Comparison of ENCODE assay signal across 1 cellular context in the genomic region with DNA sequence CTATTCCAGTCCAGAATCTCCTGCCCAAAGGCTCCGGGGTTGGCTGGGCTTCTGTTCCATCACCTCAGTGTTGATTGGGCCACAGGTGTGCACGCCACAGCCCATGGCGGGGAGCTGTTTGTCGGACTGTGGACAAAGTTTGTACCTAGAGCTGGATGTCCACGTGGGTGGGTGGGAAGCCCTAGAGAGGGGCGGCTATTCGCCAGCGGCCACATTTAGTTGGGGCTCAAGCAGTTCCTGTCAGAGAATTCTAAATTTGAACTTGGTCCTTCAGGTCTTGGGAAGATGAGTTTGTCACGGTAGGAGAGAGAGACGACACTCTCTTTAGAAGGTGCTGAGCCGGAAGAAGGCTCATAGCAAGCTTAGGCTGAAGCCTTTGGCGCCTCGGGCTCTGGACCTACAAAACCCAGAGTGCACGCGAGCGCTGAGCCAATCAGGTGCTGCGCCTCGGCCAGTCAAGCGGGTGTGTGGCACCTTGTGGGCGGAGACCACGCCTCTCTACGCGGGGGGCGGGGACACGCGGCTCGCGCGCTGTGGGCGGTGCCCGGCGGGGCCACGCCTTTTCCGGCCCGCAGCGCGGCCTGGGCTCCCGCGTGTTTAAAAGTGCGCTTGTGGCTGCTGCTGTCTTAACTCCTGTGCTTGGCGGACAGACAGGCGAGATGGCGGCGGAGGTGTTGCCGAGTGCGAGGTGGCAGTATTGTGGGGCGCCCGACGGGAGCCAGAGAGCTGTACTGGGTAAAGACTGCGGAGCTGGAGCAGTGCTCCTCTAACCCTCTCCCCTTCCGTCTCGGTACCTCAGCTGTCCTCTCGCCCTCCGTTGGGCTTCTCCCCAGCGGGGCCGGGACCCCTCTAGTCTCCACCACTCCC.
TF ChIP-seq lines count a peak whose summit lies in the region.

TSS of gene POLR1E (plus strand) at position 560 of the 867 bp plus-strand sequence. CDS start at position 660, 100 bp downstream.

TF ChIP-seq in HepG2, 621 proteins besides CTCF, POLR2A, EP300 and RAD21 (continued from another document and continues in another):
- TF ChIP-seq, protein P1, sequence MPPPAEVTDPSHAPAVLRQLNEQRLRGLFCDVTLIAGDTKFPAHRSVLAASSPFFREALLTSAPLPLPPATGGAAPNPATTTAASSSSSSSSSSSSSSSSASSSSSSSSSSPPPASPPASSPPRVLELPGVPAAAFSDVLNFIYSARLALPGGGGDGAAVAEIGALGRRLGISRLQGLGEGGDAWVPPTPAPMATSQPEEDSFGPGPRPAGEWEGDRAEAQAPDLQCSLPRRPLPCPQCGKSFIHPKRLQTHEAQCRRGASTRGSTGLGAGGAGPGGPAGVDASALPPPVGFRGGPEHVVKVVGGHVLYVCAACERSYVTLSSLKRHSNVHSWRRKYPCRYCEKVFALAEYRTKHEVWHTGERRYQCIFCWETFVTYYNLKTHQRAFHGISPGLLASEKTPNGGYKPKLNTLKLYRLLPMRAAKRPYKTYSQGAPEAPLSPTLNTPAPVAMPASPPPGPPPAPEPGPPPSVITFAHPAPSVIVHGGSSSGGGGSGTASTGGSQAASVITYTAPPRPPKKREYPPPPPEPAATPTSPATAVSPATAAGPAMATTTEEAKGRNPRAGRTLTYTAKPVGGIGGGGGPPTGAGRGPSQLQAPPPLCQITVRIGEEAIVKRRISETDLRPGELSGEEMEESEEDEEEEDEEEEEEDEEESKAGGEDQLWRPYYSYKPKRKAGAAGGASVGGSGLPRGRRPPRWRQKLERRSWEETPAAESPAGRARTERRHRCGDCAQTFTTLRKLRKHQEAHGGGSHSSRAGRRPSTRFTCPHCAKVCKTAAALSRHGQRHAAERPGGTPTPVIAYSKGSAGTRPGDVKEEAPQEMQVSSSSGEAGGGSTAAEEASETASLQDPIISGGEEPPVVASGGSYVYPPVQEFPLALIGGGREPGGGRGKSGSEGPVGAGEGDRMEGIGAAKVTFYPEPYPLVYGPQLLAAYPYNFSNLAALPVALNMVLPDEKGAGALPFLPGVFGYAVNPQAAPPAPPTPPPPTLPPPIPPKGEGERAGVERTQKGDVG (CRISPR knock-in tag; IDR thresholded peaks at IDR 0.05; ENCODE audit: borderline replicate concordance): no peak
- TF ChIP-seq ZNF407 (CRISPR knock-in tag; IDR thresholded peaks at IDR 0.05; ENCODE audit: not compliant biosample characterization): no peak
- no peak for TF ChIP-seq BATF2 (CRISPR knock-in tag; IDR thresholded peaks at IDR 0.05)
- TF ChIP-seq, protein P2, sequence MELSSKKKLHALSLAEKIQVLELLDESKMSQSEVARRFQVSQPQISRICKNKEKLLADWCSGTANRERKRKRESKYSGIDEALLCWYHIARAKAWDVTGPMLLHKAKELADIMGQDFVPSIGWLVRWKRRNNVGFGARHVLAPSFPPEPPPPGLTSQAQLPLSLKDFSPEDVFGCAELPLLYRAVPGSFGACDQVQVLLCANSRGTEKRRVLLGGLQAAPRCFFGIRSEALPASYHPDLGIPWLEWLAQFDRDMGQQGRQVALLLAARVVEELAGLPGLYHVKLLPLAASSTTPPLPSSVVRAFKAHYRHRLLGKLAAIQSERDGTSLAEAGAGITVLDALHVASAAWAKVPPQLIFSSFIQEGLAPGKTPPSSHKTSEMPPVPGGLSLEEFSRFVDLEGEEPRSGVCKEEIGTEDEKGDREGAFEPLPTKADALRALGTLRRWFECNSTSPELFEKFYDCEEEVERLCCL (CRISPR knock-in tag; IDR thresholded peaks at IDR 0.05; ENCODE audit: borderline replicate concordance): peak; percentile 54; the same call in 1 of the 2 replicates
- peak; percentile 50; the same call in 1 of the 2 replicates for TF ChIP-seq ZNF772 (CRISPR knock-in tag; IDR thresholded peaks at IDR 0.05)
- TF ChIP-seq CHD4 (IDR thresholded peaks at IDR 0.05; ENCODE audit: borderline replicate concordance, low read length): no peak
- TF ChIP-seq ELF1 (CRISPR knock-in tag; IDR thresholded peaks at IDR 0.05): peak; percentile 65
- no peak for TF ChIP-seq ZNF3 (CRISPR knock-in tag; IDR thresholded peaks at IDR 0.05)
- TF ChIP-seq ZNF367 (CRISPR knock-in tag; IDR thresholded peaks at IDR 0.05; ENCODE audit: borderline replicate concordance): no peak
- TF ChIP-seq CREB1 (IDR thresholded peaks at IDR 0.05): peak; percentile 62
- TF ChIP-seq CREB1 (CRISPR knock-in tag; IDR thresholded peaks at IDR 0.05): 0 out of 2 replicates have a peak, but pooled peaks have one; percentile 26
- peak; percentile 49; the same call in 1 of the 2 replicates for TF ChIP-seq ZBTB38 (CRISPR knock-in tag; IDR thresholded peaks at IDR 0.05)
- peak; percentile 85 for TF ChIP-seq TMF1 (CRISPR knock-in tag; IDR thresholded peaks at IDR 0.05; ENCODE audit: low read depth)
- TF ChIP-seq, protein P3, sequence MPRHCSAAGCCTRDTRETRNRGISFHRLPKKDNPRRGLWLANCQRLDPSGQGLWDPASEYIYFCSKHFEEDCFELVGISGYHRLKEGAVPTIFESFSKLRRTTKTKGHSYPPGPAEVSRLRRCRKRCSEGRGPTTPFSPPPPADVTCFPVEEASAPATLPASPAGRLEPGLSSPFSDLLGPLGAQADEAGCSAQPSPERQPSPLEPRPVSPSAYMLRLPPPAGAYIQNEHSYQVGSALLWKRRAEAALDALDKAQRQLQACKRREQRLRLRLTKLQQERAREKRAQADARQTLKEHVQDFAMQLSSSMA (CRISPR knock-in tag; IDR thresholded peaks at IDR 0.05): 0 out of 2 replicates have a peak, but pooled peaks have one; percentile 42
- no peak for TF ChIP-seq PCBP1 (IDR thresholded peaks at IDR 0.05; ENCODE audit: borderline replicate concordance, low read depth, low read length)
- TF ChIP-seq ZNF670 (CRISPR knock-in tag; IDR thresholded peaks at IDR 0.05; ENCODE audit: borderline replicate concordance): 0 out of 2 replicates have a peak, but pooled peaks have one; percentile 22
- TF ChIP-seq SRSF9 (IDR thresholded peaks at IDR 0.05; ENCODE audit: borderline replicate concordance, insufficient read depth, low read depth, low read length, poor library complexity, severe bottlenecking): no peak
- TF ChIP-seq ZSCAN29 (CRISPR knock-in tag; conservative IDR thresholded peaks at IDR 0.05): peak; percentile 54; the same call in 1 of the 2 replicates
- TF ChIP-seq STAT5B (CRISPR knock-in tag; IDR thresholded peaks at IDR 0.05): no peak
- no peak for TF ChIP-seq ZNF75D (CRISPR knock-in tag; IDR thresholded peaks at IDR 0.05; ENCODE audit: borderline replicate concordance)
- TF ChIP-seq REXO4 (CRISPR knock-in tag; IDR thresholded peaks at IDR 0.05; ENCODE audit: borderline replicate concordance): 0 out of 2 replicates have a peak, but pooled peaks have one; percentile 77
- TF ChIP-seq, protein P4, sequence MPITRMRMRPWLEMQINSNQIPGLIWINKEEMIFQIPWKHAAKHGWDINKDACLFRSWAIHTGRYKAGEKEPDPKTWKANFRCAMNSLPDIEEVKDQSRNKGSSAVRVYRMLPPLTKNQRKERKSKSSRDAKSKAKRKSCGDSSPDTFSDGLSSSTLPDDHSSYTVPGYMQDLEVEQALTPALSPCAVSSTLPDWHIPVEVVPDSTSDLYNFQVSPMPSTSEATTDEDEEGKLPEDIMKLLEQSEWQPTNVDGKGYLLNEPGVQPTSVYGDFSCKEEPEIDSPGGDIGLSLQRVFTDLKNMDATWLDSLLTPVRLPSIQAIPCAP (CRISPR knock-in tag; IDR thresholded peaks at IDR 0.05; ENCODE audit: low read depth): no peak
- TF ChIP-seq ZNF713 (CRISPR knock-in tag; IDR thresholded peaks at IDR 0.05): no peak
- 0 out of 2 replicates have a peak, but pooled peaks have one; percentile 77 for TF ChIP-seq ZNF235 (CRISPR knock-in tag; IDR thresholded peaks at IDR 0.05; ENCODE audit: borderline replicate concordance)
- TF ChIP-seq ZFY (CRISPR knock-in tag; IDR thresholded peaks at IDR 0.05): peak; percentile 84
- TF ChIP-seq TOE1 (CRISPR knock-in tag; IDR thresholded peaks at IDR 0.05): no peak
- TF ChIP-seq ZNF792 (CRISPR knock-in tag; IDR thresholded peaks at IDR 0.05): no peak
- no peak for TF ChIP-seq LCORL (IDR thresholded peaks at IDR 0.05)
- TF ChIP-seq LCORL (CRISPR knock-in tag; IDR thresholded peaks at IDR 0.05): peak; percentile 33; the same call in 1 of the 2 replicates
- no peak for TF ChIP-seq CEBPB (IDR thresholded peaks at IDR 0.05; ENCODE audit: borderline replicate concordance, low read depth, low read length)
